ENCODE assay signal across 1 cellular context in genomic region chr3:52023101-52023770, GRCh38.
TF ChIP-seq lines count a peak whose summit lies in the region.

No MANE protein-coding gene starts in this region.

TF ChIP-seq in IMR-90, 13 proteins besides CTCF, POLR2A, EP300 and RAD21:
- TF ChIP-seq, protein P1, sequence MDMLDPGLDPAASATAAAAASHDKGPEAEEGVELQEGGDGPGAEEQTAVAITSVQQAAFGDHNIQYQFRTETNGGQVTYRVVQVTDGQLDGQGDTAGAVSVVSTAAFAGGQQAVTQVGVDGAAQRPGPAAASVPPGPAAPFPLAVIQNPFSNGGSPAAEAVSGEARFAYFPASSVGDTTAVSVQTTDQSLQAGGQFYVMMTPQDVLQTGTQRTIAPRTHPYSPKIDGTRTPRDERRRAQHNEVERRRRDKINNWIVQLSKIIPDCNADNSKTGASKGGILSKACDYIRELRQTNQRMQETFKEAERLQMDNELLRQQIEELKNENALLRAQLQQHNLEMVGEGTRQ (IDR thresholded peaks at IDR 0.05; ENCODE audit: low read depth, low read length), result no peak
- TF ChIP-seq MAFK (IDR thresholded peaks at IDR 0.05; ENCODE audit: low read depth, low read length) (no peak), MAZ (IDR thresholded peaks at IDR 0.05; ENCODE audit: borderline replicate concordance, low read depth, low read length) (no peak)
